ENCODE assay signal across 8 cellular contexts in genomic region chr9:78121488-78121887, GRCh38.
DNase-seq lines count a peak whose midpoint lies in the region; ATAC-seq and TF ChIP-seq lines count a peak whose summit lies in the region.

No MANE protein-coding gene starts in this region.

- no peaks in the 10 kb centered on the region for H3K9me3 Mint-ChIP-seq in natural killer cell
- H3K9me3 Mint-ChIP-seq in natural killer cell treated with Interleukin-12 subunit alpha and Interleukin-12 subunit beta and Interleukin-15 and Interleukin-18, amount 100 ng/mL, for 72 hours: no peaks in the 10 kb centered on the region
- H3K9me3 Mint-ChIP-seq in activated CD8-positive, alpha-beta memory T cell treated with anti-CD3 and anti-CD28 coated beads, Interleukin-2, amount 10 ng/mL, durations not matched to agents 7 days and 5 days (ENCODE audit: low read depth): no peaks in the 10 kb centered on the region
- H3K9me3 Mint-ChIP-seq in naive thymus-derived CD8-positive, alpha-beta T cell: no peaks in the 10 kb centered on the region

- peaks cover 0 to 10% of the 10 kb centered on the region in 2 donors for H3K27me3 Mint-ChIP-seq in natural killer cell (ENCODE audit: low read depth in 2 of 2)
- H3K27me3 Mint-ChIP-seq in natural killer cell treated with Interleukin-12 subunit alpha and Interleukin-12 subunit beta and Interleukin-15 and Interleukin-18, amount 100 ng/mL, for 72 hours: no peaks in the 10 kb centered on the region
- H3K27me3 Mint-ChIP-seq in activated CD8-positive, alpha-beta memory T cell treated with anti-CD3 and anti-CD28 coated beads, Interleukin-2, amount 10 ng/mL, durations not matched to agents 7 days and 5 days: peaks cover 3% of the 10 kb centered on the region
- H3K27me3 Mint-ChIP-seq in naive thymus-derived CD8-positive, alpha-beta T cell: peaks cover 0 to 5% (median 0%) of the 10 kb centered on the region in 5 donors

- CTCF ChIA-PET in activated CD8-positive, alpha-beta memory T cell treated with anti-CD3 and anti-CD28 coated beads, Interleukin-2, amount 10 ng/mL, durations not matched to agents 7 days and 5 days (lab: Charles Lee): interaction anchor here (0.8 to 2.8 kb wide), 16 partner anchors 9 to 303 kb away, joined by 3 to 28 read pairs (median 3); no protein-coding TSS in a partner anchor

- intact Hi-C loops in natural killer cell (cut with micrococcal nuclease): no loop called here

- H3K27ac Mint-ChIP-seq in natural killer cell: no peak overlapping the region
- H3K27ac Mint-ChIP-seq in natural killer cell treated with Interleukin-12 subunit alpha and Interleukin-12 subunit beta and Interleukin-15 and Interleukin-18, amount 100 ng/mL, for 72 hours: peak overlapping the region in 1 of 2 donors; percentile 31
- H3K27ac Mint-ChIP-seq in activated CD8-positive, alpha-beta memory T cell treated with anti-CD3 and anti-CD28 coated beads, Interleukin-2, amount 10 ng/mL, durations not matched to agents 7 days and 5 days: no peak overlapping the region
- H3K27ac Mint-ChIP-seq in naive thymus-derived CD8-positive, alpha-beta T cell: peak overlapping the region in 1 of 10 donors; percentile 61

- H3K4me3 Mint-ChIP-seq in natural killer cell: no peak overlapping the region
- no peak overlapping the region for H3K4me3 Mint-ChIP-seq in natural killer cell treated with Interleukin-12 subunit alpha and Interleukin-12 subunit beta and Interleukin-15 and Interleukin-18, amount 100 ng/mL, for 72 hours
- no peak overlapping the region for H3K4me3 Mint-ChIP-seq in activated CD8-positive, alpha-beta memory T cell treated with anti-CD3 and anti-CD28 coated beads, Interleukin-2, amount 10 ng/mL, durations not matched to agents 7 days and 5 days
- no peak overlapping the region for H3K4me3 Mint-ChIP-seq in naive thymus-derived CD8-positive, alpha-beta T cell

- no peak overlapping the region for H3K4me3 ChIP-seq in epithelial cell of proximal tubule (ENCODE audit: low read depth, low read length)

- TF ChIP-seq CTCF in natural killer cell (IDR thresholded peaks at IDR 0.05) (peak; percentile 52), epithelial cell of proximal tubule (conservative IDR thresholded peaks at IDR 0.05; ENCODE audit: low read depth, low read length) (peak; percentile 91)

- H3K27ac ChIP-seq in substantia nigra (ENCODE audit: low read depth, low read length, poor library complexity, severe bottlenecking): no peak overlapping the region

- no peaks in the 10 kb centered on the region for H3K36me3 Mint-ChIP-seq in natural killer cell
- H3K36me3 Mint-ChIP-seq in natural killer cell treated with Interleukin-12 subunit alpha and Interleukin-12 subunit beta and Interleukin-15 and Interleukin-18, amount 100 ng/mL, for 72 hours: no peaks in the 10 kb centered on the region
- H3K36me3 Mint-ChIP-seq in activated CD8-positive, alpha-beta memory T cell treated with anti-CD3 and anti-CD28 coated beads, Interleukin-2, amount 10 ng/mL, durations not matched to agents 7 days and 5 days: peaks cover 1% of the 10 kb centered on the region
- H3K36me3 Mint-ChIP-seq in naive thymus-derived CD8-positive, alpha-beta T cell: no peaks in the 10 kb centered on the region

- ATAC-seq in natural killer cell: no peak
- ATAC-seq in natural killer cell treated with Interleukin-12 subunit alpha and Interleukin-12 subunit beta and Interleukin-15 and Interleukin-18, amount 100 ng/mL, for 72 hours: no peak
- no peak for ATAC-seq in activated CD8-positive, alpha-beta memory T cell treated with anti-CD3 and anti-CD28 coated beads, Interleukin-2, amount 10 ng/mL, durations not matched to agents 7 days and 5 days
- ATAC-seq in naive thymus-derived CD8-positive, alpha-beta T cell: no peak
- no peak for ATAC-seq in HG03135 (IDR thresholded peaks at IDR 0.05; ENCODE audit: unreplicated experiment)

- peaks cover 16 to 19% of the 10 kb centered on the region in 2 donors for H3K4me1 Mint-ChIP-seq in natural killer cell
- H3K4me1 Mint-ChIP-seq in natural killer cell treated with Interleukin-12 subunit alpha and Interleukin-12 subunit beta and Interleukin-15 and Interleukin-18, amount 100 ng/mL, for 72 hours (ENCODE audit: low read depth in 2 of 2): peaks cover 30 to 33% of the 10 kb centered on the region in 2 donors
- H3K4me1 Mint-ChIP-seq in activated CD8-positive, alpha-beta memory T cell treated with anti-CD3 and anti-CD28 coated beads, Interleukin-2, amount 10 ng/mL, durations not matched to agents 7 days and 5 days: peaks cover 13% of the 10 kb centered on the region
- peaks cover 24 to 35% (median 32%) of the 10 kb centered on the region in 4 donors for H3K4me1 Mint-ChIP-seq in naive thymus-derived CD8-positive, alpha-beta T cell

- POLR2A ChIA-PET in naive thymus-derived CD8-positive, alpha-beta T cell (lab: Charles Lee): interaction anchor here (1.0 kb wide), 1 partner anchor 90 kb away, joined by 3 read pairs; the partner anchor contains the start of gene GNAQ

- DNase-seq in natural killer cell: peak; percentile 29
- DNase-seq in natural killer cell treated with Interleukin-12 subunit alpha and Interleukin-12 subunit beta and Interleukin-15 and Interleukin-18, amount 100 ng/mL, for 72 hours (ENCODE audit: low spot score): no peak
- peak; percentile 78 for DNase-seq in NCI-H69 (lab: John Stamatoyannopoulos, UW)
- peak; percentile 57 for DNase-seq in activated CD8-positive, alpha-beta memory T cell treated with anti-CD3 and anti-CD28 coated beads, Interleukin-2, amount 10 ng/mL, durations not matched to agents 7 days and 5 days
- no peak for DNase-seq in epithelial cell of proximal tubule (ENCODE audit: low read depth)
- DNase-seq in naive thymus-derived CD8-positive, alpha-beta T cell: peak in 9 of 10 donors; percentile 21 to 73 (median 38)
- peak in 41 of 49 donors; percentile 4 to 80 (median 60) for DNase-seq in substantia nigra (lab: John Stamatoyannopoulos, UW)

Comparison
In these comparisons a context has a peak if more than half of its experiments do, and no peak if none do; other contexts are left out.
1. DNase-seq: peak in natural killer cell (single experiment), NCI-H69 (single experiment), activated CD8-positive, alpha-beta memory T cell treated with anti-CD3 and anti-CD28 coated beads, Interleukin-2, amount 10 ng/mL, durations not matched to agents 7 days and 5 days (single experiment), naive thymus-derived CD8-positive, alpha-beta T cell (9 of 10) and substantia nigra (41 of 49); none in natural killer cell treated with Interleukin-12 subunit alpha and Interleukin-12 subunit beta and Interleukin-15 and Interleukin-18, amount 100 ng/mL, for 72 hours (single experiment) and epithelial cell of proximal tubule (single experiment).